Comparison of ENCODE assay signal across 1 cellular context in the genomic region with DNA sequence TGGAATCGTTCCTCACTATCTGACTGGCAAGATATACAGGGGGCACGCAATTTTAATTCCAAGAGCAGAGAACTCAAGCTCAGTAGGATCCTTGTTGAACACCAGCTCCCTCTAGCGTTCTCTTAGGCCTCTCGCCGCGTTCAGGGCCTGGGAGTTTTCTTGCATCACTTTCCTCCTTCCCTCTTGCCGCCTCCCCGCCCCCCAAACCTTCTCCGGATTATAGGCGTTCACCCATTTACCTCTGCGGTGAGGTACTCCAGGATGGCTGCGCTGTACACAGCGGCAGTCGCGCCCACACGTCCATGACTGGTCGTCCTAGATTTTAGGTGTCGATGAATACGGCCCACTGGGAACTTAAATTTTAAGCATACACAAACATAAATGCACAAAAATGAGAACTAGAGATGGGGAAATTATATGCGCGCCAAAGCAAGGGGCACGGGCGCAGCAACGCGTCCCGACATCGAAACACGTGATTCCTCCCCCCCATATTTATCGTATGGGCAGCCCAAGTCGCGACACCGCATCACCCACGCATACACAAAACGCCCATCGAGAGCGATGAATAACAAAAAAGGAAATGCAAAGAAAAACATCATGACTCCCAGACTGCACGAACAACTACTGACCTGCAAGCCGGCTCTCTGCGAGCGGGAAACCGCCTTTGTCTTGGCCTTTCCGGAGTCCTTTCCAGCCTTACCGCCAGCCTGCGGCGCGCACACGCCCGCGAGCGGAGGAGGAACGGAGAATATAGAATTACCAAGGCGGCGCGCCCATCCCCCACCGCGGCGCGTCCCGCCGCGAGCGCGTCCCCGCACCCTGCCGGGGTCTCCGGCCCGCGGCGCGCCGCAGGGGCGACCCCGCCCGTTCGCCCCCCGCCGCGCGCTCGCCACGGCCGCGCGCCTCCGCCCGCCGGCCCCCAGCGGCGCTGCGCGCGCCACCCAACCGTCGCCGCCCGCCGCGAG.
TF ChIP-seq lines count a peak whose summit lies in the region.

No MANE protein-coding gene starts in this region.

TF ChIP-seq in K562, 482 proteins besides CTCF, POLR2A, EP300 and RAD21 (continued from another document and continues in another):
- TF ChIP-seq THAP12 (CRISPR knock-in tag; IDR thresholded peaks at IDR 0.05) (no peak), ZBED1 (IDR thresholded peaks at IDR 0.05) (peak; percentile 100), PYGO2 (tag; IDR thresholded peaks at IDR 0.05) (no peak), E2F4 (CRISPR knock-in tag; IDR thresholded peaks at IDR 0.05; ENCODE audit: low read depth) (no peak), CBX5 (IDR thresholded peaks at IDR 0.05; ENCODE audit: borderline replicate concordance, low read depth) (no peak), ETS2 (tag; IDR thresholded peaks at IDR 0.05; ENCODE audit: borderline replicate concordance, poor library complexity, severe bottlenecking) (no peak), POLR3G (IDR thresholded peaks at IDR 0.05; ENCODE audit: extremely low read depth, insufficient read length, insufficient replicate concordance) (no peak), GTF2F1 (IDR thresholded peaks at IDR 0.05; ENCODE audit: low read depth, low read length) (no peak), ZNF644 (tag; IDR thresholded peaks at IDR 0.05; ENCODE audit: low read depth) (no peak; the same call in 1 of the 2 replicates), MCM5 (IDR thresholded peaks at IDR 0.05; ENCODE audit: low read depth) (no peak), RFX7 (CRISPR knock-in tag; IDR thresholded peaks at IDR 0.05) (no peak), NR2C2 (CRISPR knock-in tag; IDR thresholded peaks at IDR 0.05) (no peak; the same call in 1 of the 2 replicates), NR2C2 (tag; IDR thresholded peaks at IDR 0.05) (no peak), KAT2B (IDR thresholded peaks at IDR 0.05; ENCODE audit: low read depth, low read length) (no peak), SMAD4 (CRISPR knock-in tag; conservative IDR thresholded peaks at IDR 0.05) (no peak), BCLAF1 (IDR thresholded peaks at IDR 0.05; ENCODE audit: borderline replicate concordance in 1 of 2, control insufficient read depth in 1 of 2, low read depth in 2 of 2, low read length in 1 of 2) (peak in 1 of 2 experiments; percentile 69; a peak in 1 of 4 replicates), OTX1 (CRISPR knock-in tag; IDR thresholded peaks at IDR 0.05) (no peak), SMAD3 (CRISPR knock-in tag; conservative IDR thresholded peaks at IDR 0.05) (no peak), HLTF (IDR thresholded peaks at IDR 0.05) (no peak), KLF1 (tag; IDR thresholded peaks at IDR 0.05) (peak; percentile 71; the same call in 1 of the 2 replicates), RBM17 (IDR thresholded peaks at IDR 0.05; ENCODE audit: borderline replicate concordance, low read depth, low read length) (no peak), BRD9 (IDR thresholded peaks at IDR 0.05; ENCODE audit: low read depth, partially characterized antibody) (no peak), ZBTB1 (CRISPR knock-in tag; IDR thresholded peaks at IDR 0.05; ENCODE audit: borderline replicate concordance, low read depth) (no peak), BDP1 (IDR thresholded peaks at IDR 0.05; ENCODE audit: insufficient read depth, insufficient read length) (no peak), MYC (IDR thresholded peaks at IDR 0.05; ENCODE audit: low read depth, low read length) (peak; percentile 78; the same call in 1 of the 2 replicates), MYC (CRISPR knock-in tag; IDR thresholded peaks at IDR 0.05; ENCODE audit: borderline replicate concordance, low read depth) (peak; percentile 62; the same call in 1 of the 2 replicates), ZNF436 (CRISPR knock-in tag; IDR thresholded peaks at IDR 0.05) (no peak), NCOR1 (IDR thresholded peaks at IDR 0.05) (no peak; the same call in 1 of the 2 replicates), TEAD2 (tag; IDR thresholded peaks at IDR 0.05) (no peak), SAFB (IDR thresholded peaks at IDR 0.05; ENCODE audit: borderline replicate concordance, low read depth, low read length) (no peak), MEIS2 (IDR thresholded peaks at IDR 0.05; ENCODE audit: partially characterized antibody) (no peak), RB1 (IDR thresholded peaks at IDR 0.05; ENCODE audit: low read depth) (peak; percentile 12; the same call in 1 of the 2 replicates), ZNF324 (CRISPR knock-in tag; IDR thresholded peaks at IDR 0.05) (no peak), ZNF140 (CRISPR knock-in tag; IDR thresholded peaks at IDR 0.05) (no peak), HES1 (IDR thresholded peaks at IDR 0.05; ENCODE audit: low read depth) (peak; percentile 46; the same call in 1 of the 2 replicates), ZNF830 (CRISPR knock-in tag; IDR thresholded peaks at IDR 0.05) (no peak), PTRF (tag; IDR thresholded peaks at IDR 0.05) (no peak), CREB3L1 (IDR thresholded peaks at IDR 0.05; ENCODE audit: borderline replicate concordance, low read depth) (0 out of 2 replicates have a peak, but pooled peaks have one; percentile 37)
- TF ChIP-seq, protein P1, sequence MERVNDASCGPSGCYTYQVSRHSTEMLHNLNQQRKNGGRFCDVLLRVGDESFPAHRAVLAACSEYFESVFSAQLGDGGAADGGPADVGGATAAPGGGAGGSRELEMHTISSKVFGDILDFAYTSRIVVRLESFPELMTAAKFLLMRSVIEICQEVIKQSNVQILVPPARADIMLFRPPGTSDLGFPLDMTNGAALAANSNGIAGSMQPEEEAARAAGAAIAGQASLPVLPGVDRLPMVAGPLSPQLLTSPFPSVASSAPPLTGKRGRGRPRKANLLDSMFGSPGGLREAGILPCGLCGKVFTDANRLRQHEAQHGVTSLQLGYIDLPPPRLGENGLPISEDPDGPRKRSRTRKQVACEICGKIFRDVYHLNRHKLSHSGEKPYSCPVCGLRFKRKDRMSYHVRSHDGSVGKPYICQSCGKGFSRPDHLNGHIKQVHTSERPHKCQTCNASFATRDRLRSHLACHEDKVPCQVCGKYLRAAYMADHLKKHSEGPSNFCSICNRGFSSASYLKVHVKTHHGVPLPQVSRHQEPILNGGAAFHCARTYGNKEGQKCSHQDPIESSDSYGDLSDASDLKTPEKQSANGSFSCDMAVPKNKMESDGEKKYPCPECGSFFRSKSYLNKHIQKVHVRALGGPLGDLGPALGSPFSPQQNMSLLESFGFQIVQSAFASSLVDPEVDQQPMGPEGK (CRISPR knock-in tag; IDR thresholded peaks at IDR 0.05; ENCODE audit: borderline replicate concordance) = no peak
- TF ChIP-seq, protein P2, sequence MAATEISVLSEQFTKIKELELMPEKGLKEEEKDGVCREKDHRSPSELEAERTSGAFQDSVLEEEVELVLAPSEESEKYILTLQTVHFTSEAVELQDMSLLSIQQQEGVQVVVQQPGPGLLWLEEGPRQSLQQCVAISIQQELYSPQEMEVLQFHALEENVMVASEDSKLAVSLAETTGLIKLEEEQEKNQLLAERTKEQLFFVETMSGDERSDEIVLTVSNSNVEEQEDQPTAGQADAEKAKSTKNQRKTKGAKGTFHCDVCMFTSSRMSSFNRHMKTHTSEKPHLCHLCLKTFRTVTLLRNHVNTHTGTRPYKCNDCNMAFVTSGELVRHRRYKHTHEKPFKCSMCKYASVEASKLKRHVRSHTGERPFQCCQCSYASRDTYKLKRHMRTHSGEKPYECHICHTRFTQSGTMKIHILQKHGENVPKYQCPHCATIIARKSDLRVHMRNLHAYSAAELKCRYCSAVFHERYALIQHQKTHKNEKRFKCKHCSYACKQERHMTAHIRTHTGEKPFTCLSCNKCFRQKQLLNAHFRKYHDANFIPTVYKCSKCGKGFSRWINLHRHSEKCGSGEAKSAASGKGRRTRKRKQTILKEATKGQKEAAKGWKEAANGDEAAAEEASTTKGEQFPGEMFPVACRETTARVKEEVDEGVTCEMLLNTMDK (IDR thresholded peaks at IDR 0.05; ENCODE audit: borderline replicate concordance, insufficient read depth, low read depth, low read length, poor library complexity, severe bottlenecking) = peak; percentile 46
- TF ChIP-seq, protein P3, sequence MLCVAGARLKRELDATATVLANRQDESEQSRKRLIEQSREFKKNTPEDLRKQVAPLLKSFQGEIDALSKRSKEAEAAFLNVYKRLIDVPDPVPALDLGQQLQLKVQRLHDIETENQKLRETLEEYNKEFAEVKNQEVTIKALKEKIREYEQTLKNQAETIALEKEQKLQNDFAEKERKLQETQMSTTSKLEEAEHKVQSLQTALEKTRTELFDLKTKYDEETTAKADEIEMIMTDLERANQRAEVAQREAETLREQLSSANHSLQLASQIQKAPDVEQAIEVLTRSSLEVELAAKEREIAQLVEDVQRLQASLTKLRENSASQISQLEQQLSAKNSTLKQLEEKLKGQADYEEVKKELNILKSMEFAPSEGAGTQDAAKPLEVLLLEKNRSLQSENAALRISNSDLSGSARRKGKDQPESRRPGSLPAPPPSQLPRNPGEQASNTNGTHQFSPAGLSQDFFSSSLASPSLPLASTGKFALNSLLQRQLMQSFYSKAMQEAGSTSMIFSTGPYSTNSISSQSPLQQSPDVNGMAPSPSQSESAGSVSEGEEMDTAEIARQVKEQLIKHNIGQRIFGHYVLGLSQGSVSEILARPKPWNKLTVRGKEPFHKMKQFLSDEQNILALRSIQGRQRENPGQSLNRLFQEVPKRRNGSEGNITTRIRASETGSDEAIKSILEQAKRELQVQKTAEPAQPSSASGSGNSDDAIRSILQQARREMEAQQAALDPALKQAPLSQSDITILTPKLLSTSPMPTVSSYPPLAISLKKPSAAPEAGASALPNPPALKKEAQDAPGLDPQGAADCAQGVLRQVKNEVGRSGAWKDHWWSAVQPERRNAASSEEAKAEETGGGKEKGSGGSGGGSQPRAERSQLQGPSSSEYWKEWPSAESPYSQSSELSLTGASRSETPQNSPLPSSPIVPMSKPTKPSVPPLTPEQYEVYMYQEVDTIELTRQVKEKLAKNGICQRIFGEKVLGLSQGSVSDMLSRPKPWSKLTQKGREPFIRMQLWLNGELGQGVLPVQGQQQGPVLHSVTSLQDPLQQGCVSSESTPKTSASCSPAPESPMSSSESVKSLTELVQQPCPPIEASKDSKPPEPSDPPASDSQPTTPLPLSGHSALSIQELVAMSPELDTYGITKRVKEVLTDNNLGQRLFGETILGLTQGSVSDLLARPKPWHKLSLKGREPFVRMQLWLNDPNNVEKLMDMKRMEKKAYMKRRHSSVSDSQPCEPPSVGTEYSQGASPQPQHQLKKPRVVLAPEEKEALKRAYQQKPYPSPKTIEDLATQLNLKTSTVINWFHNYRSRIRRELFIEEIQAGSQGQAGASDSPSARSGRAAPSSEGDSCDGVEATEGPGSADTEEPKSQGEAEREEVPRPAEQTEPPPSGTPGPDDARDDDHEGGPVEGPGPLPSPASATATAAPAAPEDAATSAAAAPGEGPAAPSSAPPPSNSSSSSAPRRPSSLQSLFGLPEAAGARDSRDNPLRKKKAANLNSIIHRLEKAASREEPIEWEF (CRISPR knock-in tag; IDR thresholded peaks at IDR 0.05) = no peak
